Comparison of ENCODE assay signal across 7 cellular contexts in genomic region chr11:118401880-118402590, GRCh38.
DNase-seq lines count a peak whose midpoint lies in the region; ATAC-seq and TF ChIP-seq lines count a peak whose summit lies in the region.

No MANE protein-coding gene starts in this region.

- H3K9me3 ChIP-seq in KOPT-K1 (ENCODE audit: insufficient read depth, low read length, poor library complexity, severe bottlenecking) (no peaks in the 10 kb centered on the region), stomach smooth muscle (ENCODE audit: control insufficient read depth in 2 of 2, low read length in 2 of 2) (no peaks in the 10 kb centered on the region)

- H3K9ac ChIP-seq in stomach smooth muscle (ENCODE audit: low read length in 2 of 2): peak overlapping the region; percentile 72 to 99

- H3K4me3 ChIP-seq in astrocyte of the spinal cord (ENCODE audit: low read depth, low read length) (peak overlapping the region; percentile 91), stomach smooth muscle (ENCODE audit: low read length in 2 of 2) (peak overlapping the region; percentile 95 to 100)

- no peak for TF ChIP-seq CTCF in astrocyte of the spinal cord (IDR thresholded peaks at IDR 0.05; ENCODE audit: low read depth, low read length)

- peaks cover 57% of the 10 kb centered on the region for H3K36me3 ChIP-seq in KOPT-K1 (ENCODE audit: insufficient read depth, low read length)
- peaks cover 3 to 11% of the 10 kb centered on the region in 2 donors for H3K36me3 ChIP-seq in stomach smooth muscle (ENCODE audit: control insufficient read depth in 2 of 2, insufficient read depth in 2 of 2, low read length in 2 of 2)

- peak; percentile 9 for ATAC-seq in GM18868 (IDR thresholded peaks at IDR 0.05; ENCODE audit: unreplicated experiment)
- ATAC-seq in GM18873 (IDR thresholded peaks at IDR 0.05; ENCODE audit: low FRiP score, unreplicated experiment): no peak
- no peak for ATAC-seq in HG02884 (IDR thresholded peaks at IDR 0.05; ENCODE audit: unreplicated experiment)

- H3K27me3 ChIP-seq in stomach smooth muscle (ENCODE audit: control insufficient read depth in 1 of 2, insufficient read depth in 2 of 2, low read length in 2 of 2): no peaks in the 10 kb centered on the region

- peak overlapping the region; percentile 92 for H3K27ac ChIP-seq in KOPT-K1 (ENCODE audit: low read depth, low read length, poor library complexity, severe bottlenecking)
- H3K27ac ChIP-seq in stomach smooth muscle (ENCODE audit: low read length): peak overlapping the region; percentile 84

- peak; percentile 51 for DNase-seq in astrocyte of the spinal cord (ENCODE audit: low read depth, low spot score)
- peak; percentile 98 for DNase-seq in iris pigment epithelial cell (ENCODE audit: low read depth)

- H3K4me1 ChIP-seq in stomach smooth muscle (ENCODE audit: control insufficient read depth, insufficient read depth, low read length): peaks cover 12% of the 10 kb centered on the region

- in situ Hi-C loops in astrocyte of the spinal cord (cut with HindIII; ENCODE audit: low sequenced_read_pairs): no loop called here
